In the genomic region with DNA sequence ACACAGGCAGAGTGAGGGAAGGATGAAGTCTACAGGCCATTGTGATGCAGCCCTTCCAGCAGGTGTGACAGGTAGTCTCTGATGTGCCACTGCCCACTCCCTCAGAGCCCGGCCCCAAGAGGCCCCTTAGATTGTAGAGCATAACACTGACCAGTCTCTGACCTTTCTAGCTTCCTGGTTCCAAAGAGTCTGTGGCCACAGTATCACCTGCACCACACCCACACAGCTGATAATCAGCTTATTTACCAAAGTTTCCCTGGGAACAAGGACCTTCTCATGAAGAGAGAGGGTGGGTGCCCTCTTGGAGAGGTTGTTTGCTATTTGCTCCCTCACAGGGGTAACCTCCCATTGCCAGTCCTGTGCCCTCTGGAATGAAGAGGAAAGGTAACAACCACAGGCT, we compare ENCODE assay signal across 20 cellular contexts.
"Had no signal": no experiment of that assay in that cellular context is flagged by ENCODE, and none has a peak within 500 bp of the region (broad histone marks: within the 10 kb centered on the region; RNA-seq: fewer than 3 reads in every experiment).

No MANE protein-coding gene starts in this region.

- H3K4me3 Mint-ChIP-seq: activated B cell treated with CpG ODN at 0.5 μM for 24 hours; activated CD4-positive, alpha-beta memory T cell treated with anti-CD3 and anti-CD28 coated beads for 36 hours; activated naive CD8-positive, alpha-beta T cell treated with anti-CD3 and anti-CD28 coated beads, Interleukin-2, amount 10 ng/mL, durations not matched to agents 7 days and 5 days; endodermal cell; naive thymus-derived CD8-positive, alpha-beta T cell; neural progenitor cell had no signal

- H3K4me1 Mint-ChIP-seq: activated B cell treated with CpG ODN at 0.5 μM for 24 hours; endodermal cell; naive thymus-derived CD8-positive, alpha-beta T cell; neural progenitor cell had no signal

- H3K36me3 Mint-ChIP-seq: activated CD4-positive, alpha-beta memory T cell treated with anti-CD3 and anti-CD28 coated beads for 36 hours; naive thymus-derived CD8-positive, alpha-beta T cell; neural progenitor cell had no signal

- H3K9me3 ChIP-seq: esophagus squamous epithelium, prostate gland had no signal

- H3K4me3 ChIP-seq: coronary artery, esophagus squamous epithelium, gastroesophageal sphincter, lung, neural progenitor cell, prostate gland had no signal

- H3K27me3 Mint-ChIP-seq: activated CD4-positive, alpha-beta memory T cell treated with anti-CD3 and anti-CD28 coated beads for 36 hours had no signal

- H3K27me3 ChIP-seq: esophagus squamous epithelium, gastroesophageal sphincter, neural progenitor cell had no signal

- H3K27ac ChIP-seq: coronary artery, esophagus squamous epithelium, gastroesophageal sphincter, neural progenitor cell, prostate gland had no signal

- H3K36me3 ChIP-seq: esophagus squamous epithelium, gastroesophageal sphincter, neural progenitor cell, prostate gland had no signal

- H3K9me3 Mint-ChIP-seq: activated CD4-positive, alpha-beta memory T cell treated with anti-CD3 and anti-CD28 coated beads for 36 hours; activated naive CD8-positive, alpha-beta T cell treated with anti-CD3 and anti-CD28 coated beads, Interleukin-2, amount 10 ng/mL, durations not matched to agents 7 days and 5 days had no signal

- H3K4me1 ChIP-seq: esophagus squamous epithelium, gastroesophageal sphincter, neural progenitor cell, prostate gland had no signal

- H3K27ac Mint-ChIP-seq: activated B cell treated with CpG ODN at 0.5 μM for 24 hours; activated CD4-positive, alpha-beta memory T cell treated with anti-CD3 and anti-CD28 coated beads for 36 hours; activated naive CD8-positive, alpha-beta T cell treated with anti-CD3 and anti-CD28 coated beads, Interleukin-2, amount 10 ng/mL, durations not matched to agents 7 days and 5 days; endodermal cell; naive thymus-derived CD8-positive, alpha-beta T cell; neural progenitor cell had no signal

- DNase-seq: activated B cell treated with CpG ODN at 0.5 μM for 24 hours; activated CD4-positive, alpha-beta memory T cell treated with anti-CD3 and anti-CD28 coated beads for 36 hours; activated CD4-positive, alpha-beta T cell treated with anti-CD3 and anti-CD28 coated beads for 4 hours; activated naive CD4-positive, alpha-beta T cell treated with Interleukin-2 at 50 U/mL for 16 hours; activated naive CD8-positive, alpha-beta T cell treated with anti-CD3 and anti-CD28 coated beads, Interleukin-2, amount 10 ng/mL, durations not matched to agents 7 days and 5 days; activated T-cell treated with anti-CD3 and anti-CD28 coated beads, Interleukin-2, amount 50 U/mL, for 48 hours; amniotic stem cell; endodermal cell; esophagus squamous epithelium; head of caudate nucleus; islet precursor cell; naive thymus-derived CD8-positive, alpha-beta T cell; stimulated activated CD4-positive, alpha-beta T cell treated with anti-CD3 and anti-CD28 coated beads, Interleukin-4, amount 100 ng/mL, for 24 hours; stimulated activated naive CD4-positive, alpha-beta T cell treated with Interleukin-2 at 50 U/mL for 16 hours; T1000 had no signal
